In the genomic region with DNA sequence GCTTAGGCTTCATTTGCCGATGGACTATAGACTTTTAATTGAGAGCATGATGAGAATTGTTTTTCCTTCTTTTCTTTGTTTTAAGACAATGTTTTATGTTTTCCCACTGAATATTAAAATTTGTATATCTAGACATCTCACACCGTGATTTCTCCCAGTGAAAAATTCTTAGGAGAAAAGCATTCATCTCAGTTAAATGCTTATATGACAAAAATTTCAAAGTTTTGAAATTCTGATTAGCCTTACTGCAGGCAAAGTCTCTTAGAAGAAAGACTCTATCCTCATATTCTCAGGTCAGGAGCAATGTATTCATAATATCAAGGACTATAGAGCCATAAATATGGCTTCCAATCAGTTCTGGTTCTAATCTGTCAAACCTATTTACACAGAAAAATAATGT, we compare ENCODE assay signal across 5 cellular contexts.
"Had no signal": no experiment of that assay in that cellular context is flagged by ENCODE, and none has a peak within 500 bp of the region (broad histone marks: within the 10 kb centered on the region; RNA-seq: fewer than 3 reads in every experiment).

No MANE protein-coding gene starts in this region.

- H3K9ac ChIP-seq: KMS-11 had no signal

- DNase-seq: KBM-7, KG1 had no signal

- H3K27ac ChIP-seq: HL-60, KMS-11 had no signal

- FAIRE-seq: HTR-8/SVneo had no signal

- H3K4me2 ChIP-seq: KMS-11 had no signal
